Comparison of ENCODE assay signal across 8 cellular contexts in the genomic region with DNA sequence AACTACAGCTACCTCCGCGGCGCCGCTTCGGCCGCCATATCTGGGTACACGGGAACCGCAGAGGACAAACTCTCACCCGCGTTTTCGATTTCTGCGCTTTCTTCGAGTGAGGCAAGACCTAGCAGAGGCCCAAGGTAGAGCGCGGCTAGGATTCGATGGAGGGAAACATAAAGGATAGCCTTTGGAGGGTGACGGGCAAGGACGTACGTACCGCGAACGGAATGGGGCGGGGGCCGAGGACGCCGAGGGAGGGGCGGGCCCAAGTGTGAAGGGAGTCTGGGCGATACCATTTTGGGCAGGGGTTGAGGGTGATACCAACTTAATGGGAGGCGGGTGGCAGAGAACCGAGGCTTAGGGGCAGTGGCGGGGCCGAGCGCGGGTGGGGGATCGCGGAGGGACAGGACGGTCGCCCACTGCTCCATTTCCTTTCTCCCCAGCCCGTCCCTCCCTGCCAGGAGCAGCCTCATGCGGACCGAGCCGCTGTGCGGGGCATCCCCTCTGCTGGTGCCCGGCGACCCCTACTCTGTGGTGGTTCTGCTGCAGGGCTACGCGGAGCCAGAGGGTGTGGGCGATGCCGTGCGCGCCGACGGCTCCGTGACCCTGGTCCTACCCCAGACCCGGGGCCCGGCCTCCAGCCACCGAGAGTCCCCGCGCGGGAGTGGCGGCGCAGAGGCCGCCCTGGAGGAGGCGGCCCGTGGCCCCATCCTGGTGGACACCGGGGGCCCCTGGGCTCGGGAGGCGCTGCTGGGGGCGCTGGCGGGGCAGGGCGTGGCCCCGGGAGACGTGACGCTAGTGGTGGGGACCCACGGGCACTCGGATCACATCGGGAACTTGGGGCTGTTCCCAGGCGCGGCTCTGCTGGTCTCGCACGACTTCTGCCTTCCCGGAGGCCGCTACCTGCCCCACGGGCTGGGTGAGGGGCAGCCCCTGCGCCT. TPM values are rescaled to one million over a fixed set of nuclear protein-coding genes. Genes with fewer than 3 reads are reported as not detected.
DNase-seq lines count a peak whose midpoint lies in the region; ATAC-seq and TF ChIP-seq lines count a peak whose summit lies in the region.

A gene with protein sequence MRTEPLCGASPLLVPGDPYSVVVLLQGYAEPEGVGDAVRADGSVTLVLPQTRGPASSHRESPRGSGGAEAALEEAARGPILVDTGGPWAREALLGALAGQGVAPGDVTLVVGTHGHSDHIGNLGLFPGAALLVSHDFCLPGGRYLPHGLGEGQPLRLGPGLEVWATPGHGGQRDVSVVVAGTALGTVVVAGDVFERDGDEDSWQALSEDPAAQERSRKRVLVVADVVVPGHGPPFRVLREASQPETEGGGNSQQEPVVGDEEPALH (plus strand): TSS at position 37 of the 935 bp plus-strand sequence. CDS start 429 bp downstream, at position 466.

- H3K36me3 ChIP-seq in hepatocyte (replicated peaks; ENCODE audit: insufficient read depth, low read depth): no peaks in the 10 kb centered on the region
- H3K36me3 ChIP-seq in aorta (ENCODE audit: control insufficient read depth in 1 of 2, insufficient read depth in 2 of 2, low read length in 1 of 2): no peaks in the 10 kb centered on the region

- no peaks in the 10 kb centered on the region for H4K20me1 ChIP-seq in hepatocyte (ENCODE audit: insufficient read depth, poor library complexity, severe bottlenecking)

- 2% methylated on average over 54 of the region's 85 CpGs for WGBS in hepatocyte (ENCODE audit: low lambda C conversion rate, missing lambda C conversion rate)
- WGBS in aorta, 2 donors: 0% methylated on average over 71 to 85 of the region's 85 CpGs

- H3K27ac ChIP-seq in hepatocyte (peak within 1 kb of the TSS; percentile 94), aorta (ENCODE audit: low read depth in 1 of 2, low read length in 2 of 2) (peak within 1 kb of the TSS in 1 of 2 donors; percentile 83)

- H3K4me1 ChIP-seq in hepatocyte (ENCODE audit: insufficient read depth) (peaks cover 12% of the 10 kb centered on the region), aorta (ENCODE audit: control insufficient read depth in 1 of 2, insufficient read depth in 2 of 2, low read length in 2 of 2) (no peaks in the 10 kb centered on the region)

- no peaks in the 10 kb centered on the region for H3K79me2 ChIP-seq in hepatocyte

- H3K4me2 ChIP-seq in hepatocyte: peak within 1 kb of the TSS; percentile 99

- DNase-seq in GM13977 (ENCODE audit: low spot score) (peak; percentile 92), NCI-H2029 treated with DMSO at 0.1 percent for 48 hours (lab: John Stamatoyannopoulos, UW) (peak; percentile 86), T-helper 9 cell (peak; percentile 90), astrocyte of the cerebellum (ENCODE audit: low read depth) (peak; percentile 84), hepatocyte (ENCODE audit: low spot score) (peak; percentile 96), renal cortical epithelial cell (ENCODE audit: low read depth) (peak; percentile 62), aorta (peak; percentile 92 to 95)

- H3K9me2 ChIP-seq in hepatocyte (replicated peaks; ENCODE audit: insufficient read depth): no peaks in the 10 kb centered on the region

- intact Hi-C loops in aorta (cut with DNase I): loop anchor here in 1 of 2 donors (2.0 to 5.0 kb wide), 2 partner anchors 26 to 35 kb away; a partner anchor contains a TSS

- H3K27me3 ChIP-seq in hepatocyte (no peaks in the 10 kb centered on the region), aorta (ENCODE audit: control insufficient read depth in 1 of 2, insufficient read depth in 2 of 2, low read length in 1 of 2) (no peaks in the 10 kb centered on the region)

- ATAC-seq in HG02943 (IDR thresholded peaks at IDR 0.05; ENCODE audit: low read depth, unreplicated experiment): peak; percentile 53
- ATAC-seq in aorta (ENCODE audit: low FRiP score): peak; percentile 97

- peak within 1 kb of the TSS; percentile 84 for H2AFZ ChIP-seq in hepatocyte

- H3K4me3 ChIP-seq in astrocyte of the cerebellum (ENCODE audit: low read depth, low read length): peak within 1 kb of the TSS; percentile 86
- H3K4me3 ChIP-seq in hepatocyte: peak within 1 kb of the TSS; percentile 25
- H3K4me3 ChIP-seq in aorta (ENCODE audit: low read length in 2 of 2): peak within 1 kb of the TSS; percentile 50 to 80

- in situ Hi-C loops in GM13977 (cut with MboI; ENCODE audit: low pct_unique_long_range_greater_than_20kb, low sequenced_read_pairs, unreplicated experiment) (no loop called here), astrocyte of the cerebellum (cut with HindIII; ENCODE audit: low sequenced_read_pairs) (no loop called here)

- no peaks in the 10 kb centered on the region for H3K9me3 ChIP-seq in hepatocyte (ENCODE audit: low read depth)
- no peaks in the 10 kb centered on the region for H3K9me3 ChIP-seq in aorta (ENCODE audit: control insufficient read depth, low read length)

- TF ChIP-seq CTCF in GM13977 (IDR thresholded peaks at IDR 0.05; ENCODE audit: extremely low read depth, insufficient read depth, missing control alignments): no peak
- no peak for TF ChIP-seq CTCF in astrocyte of the cerebellum (IDR thresholded peaks at IDR 0.05; ENCODE audit: low read depth, low read length, missing control alignments)
- TF ChIP-seq CTCF in hepatocyte (IDR thresholded peaks at IDR 0.05; ENCODE audit: poor library complexity): no peak

RNA-seq across cellular contexts. Expression of the gene that starts here (rescaled TPM):
- total RNA-seq in hepatocyte (2.7 and 3.2 TPM in 2 replicates), renal cortical epithelial cell (1.6 and 2.0 TPM in 2 replicates), aorta (1 to 10 TPM; 1.8 to 1.9 TPM)
- polyA plus RNA-seq in hepatocyte (3.7 and 4.5 TPM in 2 replicates), aorta (1 to 10 TPM; 1.4 to 2.3 TPM)

Comparison
In these comparisons a context has a peak if more than half of its experiments do, and no peak if none do; other contexts are left out.
1. H3K4me3 ChIP-seq: peak in every context shown above with its lines; median percentile 86 in astrocyte of the cerebellum; 65 in aorta; 25 in hepatocyte.